In the genomic region with DNA sequence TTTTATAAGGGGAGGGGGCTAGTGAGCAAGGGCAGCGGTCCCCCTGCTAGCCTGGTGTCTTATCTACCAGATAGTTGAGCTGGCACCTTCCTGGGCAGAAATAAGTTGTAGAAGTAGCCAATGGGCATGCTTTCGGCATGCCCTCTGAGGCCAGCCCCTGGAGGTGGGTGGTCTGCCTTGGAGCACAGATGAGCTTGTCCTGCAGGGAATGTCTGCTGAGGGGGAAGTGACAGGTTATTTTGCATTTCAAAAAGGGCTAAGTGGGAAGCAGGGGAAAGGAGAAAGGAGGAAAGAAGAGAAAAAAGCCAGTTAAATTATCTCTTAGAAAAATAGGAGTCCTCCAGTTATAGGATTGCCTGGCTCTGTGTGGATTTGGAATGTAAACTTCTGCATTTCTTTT, we compare ENCODE assay signal across 23 cellular contexts.
"Had no signal": no experiment of that assay in that cellular context is flagged by ENCODE, and none has a peak within 500 bp of the region (broad histone marks: within the 10 kb centered on the region; RNA-seq: fewer than 3 reads in every experiment).

No MANE protein-coding gene starts in this region.

- H3K9me3 ChIP-seq: SK-N-SH had no signal

- H3K36me3 Mint-ChIP-seq: T-cell had no signal

- H3K9ac ChIP-seq: SK-N-SH had no signal

- ATAC-seq: HepG2, T-cell had no signal

- H3K4me2 ChIP-seq: SK-N-SH had no signal

- H3K27ac Mint-ChIP-seq: T-cell had no signal

- H3K4me1 Mint-ChIP-seq: T-cell had no signal

- FAIRE-seq: HepG2, RCC 7860 had no signal

- DNase-seq: IMR-90, Karpas-422, KG1, MM.1S, NCI-H1092 treated with DMSO at 0.1 percent for 48 hours, NCI-H1436, NCI-H187, NCI-H2029, NCI-H2081 treated with DMSO at 0.1 percent for 48 hours, NCI-H2171, NCI-H226, NCI-H446, NCI-H510A, NCI-H524 treated with DMSO at 0.1 percent for 48 hours, NCI-H69, NCI-H774, SHP77, SK-N-SH, SW 1271, T-cell had no signal

- H3K4me3 Mint-ChIP-seq: T-cell had no signal

- H3K27ac ChIP-seq: RWPE1 had no signal
